Comparison of ENCODE assay signal across 13 cellular contexts in the genomic region with DNA sequence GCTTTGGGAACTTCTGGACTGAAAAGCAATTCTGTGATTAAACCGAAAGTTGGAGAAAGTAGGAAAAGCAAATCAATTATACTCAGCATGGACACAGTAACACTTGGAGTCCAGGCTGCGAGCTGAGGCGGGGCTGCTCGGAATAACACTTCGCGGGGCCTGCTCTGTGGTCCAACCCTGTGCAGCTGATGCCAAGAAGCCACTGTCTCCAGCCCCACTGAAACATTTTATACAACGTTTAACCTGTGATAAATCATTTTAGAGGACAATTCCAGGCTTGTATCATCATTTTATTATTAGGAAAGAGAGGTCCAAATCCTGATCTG. TPM values are rescaled to one million over a fixed set of nuclear protein-coding genes. Genes with fewer than 3 reads are reported as not detected.
"Had no signal": no experiment of that assay in that cellular context is flagged by ENCODE, and none has a peak within 500 bp of the region (broad histone marks: within the 10 kb centered on the region; RNA-seq: fewer than 3 reads in every experiment).

No MANE protein-coding gene starts in this region.

- H3K79me2 ChIP-seq: parathyroid adenoma had no signal

- H3K9me3 ChIP-seq: ascending aorta, thyroid gland had no signal

- H3K4me2 ChIP-seq: smooth muscle cell had no signal

- H3K4me1 Mint-ChIP-seq: activated CD4-positive, alpha-beta T cell treated with anti-CD3 and anti-CD28 coated beads, Interleukin-2, amount 10 ng/mL, durations not matched to agents 24 days and 14 days had no signal

- H3K27me3 ChIP-seq: ascending aorta, breast epithelium, thyroid gland had no signal

- H3K4me1 ChIP-seq: breast epithelium, parathyroid adenoma had no signal

- H3K27ac Mint-ChIP-seq: activated CD4-positive, alpha-beta T cell treated with anti-CD3 and anti-CD28 coated beads, Interleukin-2, amount 10 ng/mL, durations not matched to agents 24 days and 14 days had no signal

- H3K27ac ChIP-seq: parathyroid adenoma, thyroid gland had no signal

- H2AFZ ChIP-seq: parathyroid adenoma had no signal

- H3K4me3 Mint-ChIP-seq: activated CD4-positive, alpha-beta T cell treated with anti-CD3 and anti-CD28 coated beads, Interleukin-2, amount 10 ng/mL, durations not matched to agents 24 days and 14 days had no signal

- FAIRE-seq: islet of Langerhans had no signal

- H3K4me3 ChIP-seq: ascending aorta, smooth muscle cell, thyroid gland had no signal

- H3K9ac ChIP-seq: parathyroid adenoma had no signal

- ATAC-seq: left colon had no signal

- DNase-seq: activated CD4-positive, CD25-positive, alpha-beta regulatory T cell; activated CD8-positive, alpha-beta memory T cell treated with anti-CD3 and anti-CD28 coated beads for 24 hours; activated naive CD4-positive, alpha-beta T cell treated with Interleukin-2 at 50 U/mL for 16 hours; left colon; mammary epithelial cell had no signal

- H3K36me3 ChIP-seq: ascending aorta, breast epithelium, thyroid gland had no signal

RNA-seq across cellular contexts. Expression of gene MOCOS, which starts 25.6 kb away (rescaled TPM):
- polyA plus RNA-seq: neural cell had no signal
